Comparison of ENCODE assay signal across 11 cellular contexts in genomic region chr20:45781391-45781931, GRCh38. TPM values are rescaled to one million over a fixed set of nuclear protein-coding genes. Genes with fewer than 3 reads are reported as not detected.
DNase-seq lines count a peak whose midpoint lies in the region; ATAC-seq and TF ChIP-seq lines count a peak whose summit lies in the region.
"Had no signal": no experiment of that assay in that cellular context is flagged by ENCODE, and none has a peak within 500 bp of the region (broad histone marks: within the 10 kb centered on the region; RNA-seq: fewer than 3 reads in every experiment).

No MANE protein-coding gene starts in this region.

- ATAC-seq in effector memory CD8-positive, alpha-beta T cell (replicated peaks), result no peak

- H3K4me1 ChIP-seq in adipocyte (ENCODE audit: control insufficient read depth, insufficient read depth, low read length) (peaks cover 40% of the 10 kb centered on the region), transverse colon (peaks cover 55 to 78% (median 70%) of the 10 kb centered on the region in 4 donors)

- WGBS in transverse colon (ENCODE audit: low coverage in 1 of 2), 2 donors, result 31 to 32% methylated on average over 2 to 4 of the region's 4 CpGs

- peak overlapping the region; percentile 18 for H3K4me3 Mint-ChIP-seq in HFFc6
- H3K4me3 Mint-ChIP-seq in effector memory CD8-positive, alpha-beta T cell, result no peak overlapping the region
- H3K4me3 Mint-ChIP-seq: nephron; stimulated activated effector memory CD8-positive, alpha-beta T cell treated with anti-CD3 and anti-CD28 coated beads, Interleukin-12 subunit alpha, Interleukin-12 subunit beta, amount 100 ng/mL, for 72 hours had no signal

- peak overlapping the region; percentile 96 for H3K27ac Mint-ChIP-seq in HFFc6
- no peak overlapping the region for H3K27ac Mint-ChIP-seq in effector memory CD8-positive, alpha-beta T cell
- H3K27ac Mint-ChIP-seq: nephron; stimulated activated effector memory CD8-positive, alpha-beta T cell treated with anti-CD3 and anti-CD28 coated beads, Interleukin-12 subunit alpha, Interleukin-12 subunit beta, amount 100 ng/mL, for 72 hours had no signal

- H3K27me3 Mint-ChIP-seq in HFFc6 (ENCODE audit: insufficient read depth), result peaks cover 2% of the 10 kb centered on the region
- no peaks in the 10 kb centered on the region for H3K27me3 Mint-ChIP-seq in effector memory CD8-positive, alpha-beta T cell

- no peak overlapping the region for H3K4me3 ChIP-seq in adipocyte (ENCODE audit: low read length)
- no peak overlapping the region for H3K4me3 ChIP-seq in transverse colon

- no peaks in the 10 kb centered on the region for H3K9me3 Mint-ChIP-seq in HFFc6
- H3K9me3 Mint-ChIP-seq in effector memory CD8-positive, alpha-beta T cell, result no peaks in the 10 kb centered on the region
- H3K9me3 Mint-ChIP-seq: nephron; stimulated activated effector memory CD8-positive, alpha-beta T cell treated with anti-CD3 and anti-CD28 coated beads, Interleukin-12 subunit alpha, Interleukin-12 subunit beta, amount 100 ng/mL, for 72 hours had no signal

- intact Hi-C loops in transverse colon (cut with DNase I; ENCODE audit: low total_unique reads), result no loop called here

- no peaks in the 10 kb centered on the region for H3K27me3 ChIP-seq in adipocyte (replicated peaks; ENCODE audit: control insufficient read depth, insufficient read depth, low read length)
- H3K27me3 ChIP-seq in transverse colon, result no peaks in the 10 kb centered on the region

- in situ Hi-C loops in transverse colon (cut with MboI; ENCODE audit: low pct_ligation_motif_present in 1 of 4, low pct_unique_long_range_greater_than_20kb in 1 of 4, low sequenced_read_pairs in 3 of 4), result no loop called here

- H3K36me3 ChIP-seq in adipocyte (ENCODE audit: control insufficient read depth, insufficient read depth, low read length, severe bottlenecking) (no peaks in the 10 kb centered on the region), transverse colon (no peaks in the 10 kb centered on the region)

- TF ChIP-seq POLR2A in transverse colon (IDR thresholded peaks at IDR 0.05), result no peak

- no peaks in the 10 kb centered on the region for H3K36me3 Mint-ChIP-seq in HFFc6 (ENCODE audit: low read depth)
- no peaks in the 10 kb centered on the region for H3K36me3 Mint-ChIP-seq in effector memory CD8-positive, alpha-beta T cell (ENCODE audit: insufficient read depth)
- H3K36me3 Mint-ChIP-seq: stimulated activated effector memory CD8-positive, alpha-beta T cell treated with anti-CD3 and anti-CD28 coated beads, Interleukin-12 subunit alpha, Interleukin-12 subunit beta, amount 100 ng/mL, for 72 hours had no signal

- H3K27ac ChIP-seq in transverse colon, result peak overlapping the region; percentile 88 to 94 (median 93)
- H3K27ac ChIP-seq: VCaP had no signal

- H3K9me3 ChIP-seq in adipocyte (ENCODE audit: control insufficient read depth, low read length) (no peaks in the 10 kb centered on the region), transverse colon (no peaks in the 10 kb centered on the region)

- DNase-seq in HFFc6 (peak; percentile 90), adipocyte (ENCODE audit: low read depth) (peak; percentile 82), kidney tubule cell (ENCODE audit: low spot score) (peak; percentile 95), transverse colon (peak; percentile 18), NCI-H146 treated with DMSO at 0.1 percent for 48 hours (lab: John Stamatoyannopoulos, UW; ENCODE audit: unreplicated experiment) (no peak)
- DNase-seq in activated naive CD4-positive, alpha-beta T cell treated with anti-CD3 and anti-CD28 coated beads, Interleukin-2, amount 50 U/mL, for 16 hours, result no peak
- no peak for DNase-seq in effector memory CD8-positive, alpha-beta T cell

- H3K9ac ChIP-seq in adipocyte (ENCODE audit: low read length), result peak overlapping the region; percentile 7

- H3K4me1 Mint-ChIP-seq in HFFc6 (ENCODE audit: low read depth), result peaks cover 58% of the 10 kb centered on the region
- H3K4me1 Mint-ChIP-seq in effector memory CD8-positive, alpha-beta T cell (ENCODE audit: low read depth in 2 of 2), result peaks cover 5 to 7% of the 10 kb centered on the region in 2 donors

- no peak for TF ChIP-seq CTCF in HFFc6 (IDR thresholded peaks at IDR 0.05)
- no peak for TF ChIP-seq CTCF in transverse colon (IDR thresholded peaks at IDR 0.05)

- TF ChIP-seq EP300 in transverse colon (IDR thresholded peaks at IDR 0.05; ENCODE audit: low read depth), result no peak

RNA-seq across cellular contexts. Expression of gene WFDC3, which starts 10.2 kb away (rescaled TPM):
- total RNA-seq in HFFc6 (2021; fragmentation: NEBNext Ultra II Directional; extraction: Animal tissue kit (Norgen Biotek cat#: 25700)), result under 1 TPM in 1 of 6 experiments, not detected in 5; 0.43 TPM
- total RNA-seq in transverse colon, result 10 to 100 TPM in 1 of 4 donors, 1 to 10 TPM in 3; 1.7 to 14.9 (median 2.6) TPM

RNA-seq across cellular contexts. Expression of gene DNTTIP1, which starts 10.3 kb away (rescaled TPM):
- 10 to 100 TPM; 23.2 to 27.1 (median 25.8) TPM for total RNA-seq in HFFc6 (2021; fragmentation: NEBNext Ultra II Directional; extraction: Animal tissue kit (Norgen Biotek cat#: 25700))
- 100 to 1,000 TPM in 1 of 4 donors, 10 to 100 TPM in 3; 14.9 to 210 (median 37.0) TPM for total RNA-seq in transverse colon

RNA-seq across cellular contexts. Expression of gene UBE2C, which starts 31.0 kb away (rescaled TPM):
- total RNA-seq in HFFc6 (2021; fragmentation: NEBNext Ultra II Directional; extraction: Animal tissue kit (Norgen Biotek cat#: 25700)), result 100 to 1,000 TPM in 1 of 6 experiments, 10 to 100 TPM in 5; 42.6 to 101 (median 91.3) TPM
- 10 to 100 TPM in 1 of 4 donors, 1 to 10 TPM in 3; 2.7 to 27.1 (median 6.9) TPM for total RNA-seq in transverse colon

RNA-seq across cellular contexts. Expression of gene TNNC2, which starts 45.7 kb away (rescaled TPM):
- not detected for total RNA-seq in HFFc6 (2021; fragmentation: NEBNext Ultra II Directional; extraction: Animal tissue kit (Norgen Biotek cat#: 25700))
- 10 to 100 TPM in 1 of 4 donors, 1 to 10 TPM in 2, not detected in 1; 3.5 to 36.3 (median 4.6) TPM for total RNA-seq in transverse colon
- total RNA-seq: cardiac septum had no signal

RNA-seq across cellular contexts. Expression of gene SNX21, which starts 52.1 kb away (rescaled TPM):
- 10 to 100 TPM; 21.9 to 25.1 (median 22.7) TPM for total RNA-seq in HFFc6 (2021; fragmentation: NEBNext Ultra II Directional; extraction: Animal tissue kit (Norgen Biotek cat#: 25700))
- 100 to 1,000 TPM in 1 of 4 donors, 10 to 100 TPM in 3; 36.7 to 222 (median 63.0) TPM for total RNA-seq in transverse colon

Comparison
In these comparisons a context has a peak if more than half of its experiments do, and no peak if none do; other contexts are left out.
1. DNase-seq: peak in HFFc6 (single experiment), adipocyte (single experiment), kidney tubule cell (single experiment) and transverse colon (single experiment); none in activated naive CD4-positive, alpha-beta T cell treated with anti-CD3 and anti-CD28 coated beads, Interleukin-2, amount 50 U/mL, for 16 hours (single experiment), effector memory CD8-positive, alpha-beta T cell (0 of 3) and NCI-H146 treated with DMSO at 0.1 percent for 48 hours (single experiment).